ENCODE assay signal across 23 cellular contexts in genomic region chr1:107486365-107486764, GRCh38.
"Had no signal": no experiment of that assay in that cellular context is flagged by ENCODE, and none has a peak within 500 bp of the region (broad histone marks: within the 10 kb centered on the region; RNA-seq: fewer than 3 reads in every experiment).

No MANE protein-coding gene starts in this region.

- H3K36me3 ChIP-seq: gastrocnemius medialis, ovary, transverse colon had no signal

- H3K27ac ChIP-seq: gastrocnemius medialis, ovary, skin epidermis, testis, transverse colon had no signal

- DNase-seq: activated CD4-positive, alpha-beta memory T cell treated with anti-CD3 and anti-CD28 coated beads, Interleukin-2, amount 10 ng/mL, durations not matched to agents 7 days and 5 days; activated CD4-positive, alpha-beta T cell treated with anti-CD3 and anti-CD28 coated beads for 1 hour; activated CD4-positive, alpha-beta T cell treated with anti-CD3 and anti-CD28 coated beads, Interleukin-2, amount 10 ng/mL, durations not matched to agents 7 days and 5 days; activated CD8-positive, alpha-beta memory T cell treated with anti-CD3 and anti-CD28 coated beads, Interleukin-2, amount 50 U/mL, for 48 hours; activated gamma-delta T cell; activated naive CD4-positive, alpha-beta T cell treated with anti-CD3 and anti-CD28 coated beads, Interleukin-2, amount 10 ng/mL, durations not matched to agents 7 days and 5 days; activated T-cell treated with anti-CD3 and anti-CD28 coated beads, Interleukin-2, amount 50 U/mL, for 24 hours; amniotic stem cell; dermis blood vessel endothelial cell; effector CD4-positive, alpha-beta T cell; gastrocnemius medialis; glutamatergic neuron; islet precursor cell; left ventricle myocardium superior; ovary; retina; stimulated activated CD4-positive, alpha-beta T cell treated with anti-CD3 and anti-CD28 coated beads, Interleukin-12 subunit alpha, Interleukin-12 subunit beta, amount 100 ng/mL, for 4 hours; stimulated activated CD4-positive, alpha-beta T cell treated with anti-CD3 and anti-CD28 coated beads, Interleukin-4, amount 100 ng/mL, for 1 hour; stimulated activated naive CD8-positive, alpha-beta T cell treated with anti-CD3 and anti-CD28 coated beads, Interleukin-15, Interleukin-2, amounts not matched to agents 100 U/mL and 50 U/mL, for 24 hours; testis; transverse colon had no signal

- H3K9me3 ChIP-seq: gastrocnemius medialis, ovary, testis, transverse colon had no signal

- H3K4me3 ChIP-seq: gastrocnemius medialis, ovary, skin epidermis, testis, transverse colon had no signal

- H3K27me3 ChIP-seq: gastrocnemius medialis, ovary, testis, transverse colon had no signal

- H3K4me1 ChIP-seq: gastrocnemius medialis, testis, transverse colon had no signal

- ATAC-seq: gastrocnemius medialis; left ventricle myocardium superior; sciatic nerve; stimulated activated naive CD8-positive, alpha-beta T cell treated with anti-CD3 and anti-CD28 coated beads, Interleukin-15, Interleukin-2, amounts not matched to agents 100 U/mL and 50 U/mL, for 24 hours had no signal
